In the genomic region with DNA sequence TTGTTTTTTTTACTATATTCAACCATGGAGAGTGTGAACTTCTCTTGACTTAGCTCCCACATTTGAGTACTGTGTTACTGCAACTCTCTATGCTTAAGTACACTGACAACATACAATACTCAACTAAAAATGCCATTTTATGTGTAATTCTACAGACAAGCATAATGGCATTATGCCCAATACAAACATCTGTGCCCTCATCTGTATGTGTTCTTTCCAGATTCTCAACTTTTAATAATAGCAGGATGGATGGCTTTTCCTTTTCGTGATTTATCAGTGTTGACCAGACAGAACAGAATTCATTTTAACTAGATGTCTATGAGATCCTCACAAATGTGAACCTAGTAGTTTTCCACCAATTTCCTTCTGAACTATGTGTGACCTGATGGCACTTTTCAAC, we compare ENCODE assay signal across 31 cellular contexts.
"Had no signal": no experiment of that assay in that cellular context is flagged by ENCODE, and none has a peak within 500 bp of the region (broad histone marks: within the 10 kb centered on the region; RNA-seq: fewer than 3 reads in every experiment).

No MANE protein-coding gene starts in this region.

- H3K4me3 ChIP-seq: neural progenitor cell, ovary, psoas muscle, skin epidermis, smooth muscle cell, spleen, suprapubic skin, testis, tibial artery, transverse colon, upper lobe of right lung, uterus had no signal

- H3K4me3 Mint-ChIP-seq: natural killer cell; nephron; neural progenitor cell; stimulated activated memory B cell treated with anti-CD40 and anti-IgM and Interleukin-4, amounts not matched to agents 10 μg/mL and 1 μg/mL and 100 μg/mL, for 72 hours; stimulated activated naive CD8-positive, alpha-beta T cell treated with anti-CD3 and anti-CD28 coated beads, Interleukin-15, amount 100 ng/mL, for 72 hours; type B pancreatic cell had no signal

- DNase-seq: natural killer cell; occipital lobe; ovary; posterior cingulate gyrus; psoas muscle; right cardiac atrium; spleen; stimulated activated CD4-positive, alpha-beta T cell treated with anti-CD3 and anti-CD28 coated beads, Interleukin-12 subunit alpha, Interleukin-12 subunit beta, amount 100 ng/mL, for 4 hours; stimulated activated CD4-positive, alpha-beta T cell treated with anti-CD3 and anti-CD28 coated beads, Interleukin-1b, Interleukin-23, amount 100 ng/mL, for 48 hours; stimulated activated CD4-positive, alpha-beta T cell treated with anti-CD3 and anti-CD28 coated beads, Interleukin-4, amount 100 ng/mL, for 1 hour; stimulated activated CD4-positive, alpha-beta T cell treated with anti-CD3 and anti-CD28 coated beads, Interleukin-4, amount 100 ng/mL, for 4 hours; stimulated activated CD8-positive, alpha-beta memory T cell treated with anti-CD3 and anti-CD28 coated beads, Interleukin-4, amount 100 ng/mL, for 48 hours; stimulated activated naive CD4-positive, alpha-beta T cell; stimulated activated naive CD8-positive, alpha-beta T cell treated with anti-CD3 and anti-CD28 coated beads, Interleukin-15, amount 100 ng/mL, for 72 hours; stimulated activated naive CD8-positive, alpha-beta T cell treated with anti-CD3 and anti-CD28 coated beads, Interleukin-15, Interleukin-2, amounts not matched to agents 100 U/mL and 50 U/mL, for 24 hours; substantia nigra; testis; tibial artery; transverse colon; upper lobe of right lung; uterus had no signal

- H3K4me1 Mint-ChIP-seq: natural killer cell; nephron; stimulated activated naive CD8-positive, alpha-beta T cell treated with anti-CD3 and anti-CD28 coated beads, Interleukin-15, amount 100 ng/mL, for 72 hours had no signal

- H3K27ac Mint-ChIP-seq: natural killer cell; nephron; neural progenitor cell; progenitor cell of endocrine pancreas; stimulated activated memory B cell treated with anti-CD40 and anti-IgM and Interleukin-4, amounts not matched to agents 10 μg/mL and 1 μg/mL and 100 μg/mL, for 72 hours; stimulated activated naive CD8-positive, alpha-beta T cell treated with anti-CD3 and anti-CD28 coated beads, Interleukin-15, amount 100 ng/mL, for 72 hours; type B pancreatic cell had no signal

- ATAC-seq: natural killer cell; psoas muscle; right cardiac atrium; sciatic nerve; stimulated activated memory B cell treated with anti-CD40 and anti-IgM and Interleukin-4, amounts not matched to agents 10 μg/mL and 1 μg/mL and 100 μg/mL, for 72 hours; stimulated activated naive CD8-positive, alpha-beta T cell treated with anti-CD3 and anti-CD28 coated beads, Interleukin-15, amount 100 ng/mL, for 72 hours; stimulated activated naive CD8-positive, alpha-beta T cell treated with anti-CD3 and anti-CD28 coated beads, Interleukin-15, Interleukin-2, amounts not matched to agents 100 U/mL and 50 U/mL, for 24 hours; upper lobe of right lung had no signal

- H3K27ac ChIP-seq: neural progenitor cell, ovary, parathyroid adenoma, psoas muscle, skin epidermis, spleen, suprapubic skin, testis, tibial artery, transverse colon, upper lobe of right lung, uterus had no signal

- H3K9ac ChIP-seq: neural progenitor cell, parathyroid adenoma had no signal

- H3K27me3 Mint-ChIP-seq: stimulated activated memory B cell treated with anti-CD40 and anti-IgM and Interleukin-4, amounts not matched to agents 10 μg/mL and 1 μg/mL and 100 μg/mL, for 72 hours; type B pancreatic cell had no signal

- H3K4me1 ChIP-seq: parathyroid adenoma, psoas muscle, suprapubic skin, testis, tibial artery, transverse colon, upper lobe of right lung, uterus had no signal

- H2AFZ ChIP-seq: neural progenitor cell, parathyroid adenoma had no signal

- H3K36me3 ChIP-seq: neural progenitor cell, ovary, spleen, suprapubic skin, tibial artery, transverse colon, upper lobe of right lung, uterus had no signal

- H3K4me2 ChIP-seq: neural progenitor cell, smooth muscle cell had no signal

- H3K79me2 ChIP-seq: parathyroid adenoma had no signal

- H3K36me3 Mint-ChIP-seq: natural killer cell; neural progenitor cell; stimulated activated memory B cell treated with anti-CD40 and anti-IgM and Interleukin-4, amounts not matched to agents 10 μg/mL and 1 μg/mL and 100 μg/mL, for 72 hours; type B pancreatic cell had no signal

- H3K9me3 Mint-ChIP-seq: nephron; neural progenitor cell; stimulated activated memory B cell treated with anti-CD40 and anti-IgM and Interleukin-4, amounts not matched to agents 10 μg/mL and 1 μg/mL and 100 μg/mL, for 72 hours; stimulated activated naive CD8-positive, alpha-beta T cell treated with anti-CD3 and anti-CD28 coated beads, Interleukin-15, amount 100 ng/mL, for 72 hours; type B pancreatic cell had no signal

- H3K9me3 ChIP-seq: ovary, psoas muscle, spleen, suprapubic skin, testis, tibial artery, transverse colon, upper lobe of right lung, uterus had no signal

- H3K27me3 ChIP-seq: neural progenitor cell, ovary, spleen, suprapubic skin, testis, tibial artery, transverse colon, upper lobe of right lung, uterus had no signal
